Comparison of ENCODE assay signal across 4 cellular contexts in the genomic region with DNA sequence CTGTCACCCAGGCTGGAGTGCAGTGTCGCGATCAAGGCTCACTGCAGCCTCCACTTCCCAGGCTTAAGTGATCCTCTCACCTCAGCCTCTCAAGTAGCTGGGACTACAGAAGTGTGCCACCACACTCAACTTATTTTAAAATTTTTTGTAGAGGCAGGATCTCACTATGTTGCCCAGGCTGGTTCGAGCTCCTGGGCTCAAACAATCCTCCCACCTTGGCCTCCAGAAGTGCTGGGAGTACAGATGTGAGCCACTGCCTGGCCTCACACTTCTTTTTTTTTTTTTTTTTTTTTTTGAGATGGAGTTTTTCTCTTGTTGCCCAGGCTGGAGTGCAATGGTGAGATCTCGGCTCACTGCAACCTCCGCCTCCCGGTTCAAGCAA. TPM values are rescaled to one million over a fixed set of nuclear protein-coding genes. Genes with fewer than 3 reads are reported as not detected.
"Had no signal": no experiment of that assay in that cellular context is flagged by ENCODE, and none has a peak within 500 bp of the region (broad histone marks: within the 10 kb centered on the region; RNA-seq: fewer than 3 reads in every experiment).

No MANE protein-coding gene starts in this region.

RNA-seq across cellular contexts. Expression of a gene that starts 40.9 kb away (rescaled TPM):
- total RNA-seq: HT-29, K562, SK-MEL-5 had no signal
- polyA plus RNA-seq: IgD-negative memory B cell had no signal
